ENCODE assay signal across 9 cellular contexts in the genomic region with DNA sequence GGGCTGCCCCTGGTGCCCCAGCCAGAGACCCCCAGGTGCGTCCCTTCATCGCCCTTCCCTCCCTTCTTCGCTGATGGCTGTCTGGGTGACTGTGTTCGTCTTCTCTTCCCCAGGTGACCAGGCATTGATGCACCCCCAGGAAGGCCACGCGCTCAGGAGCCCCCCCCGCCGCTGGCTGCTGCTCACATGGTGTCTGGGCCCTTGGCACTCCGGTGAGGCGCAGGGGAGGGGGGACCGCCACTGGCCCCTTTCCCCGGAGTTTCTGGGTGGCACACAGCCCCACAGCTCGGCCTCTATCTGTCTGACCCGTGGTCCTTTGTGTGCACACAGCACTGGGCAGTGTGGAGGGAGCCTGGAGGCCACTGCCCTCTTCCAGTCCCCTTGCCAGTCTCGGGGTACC. TPM values are rescaled to one million over a fixed set of nuclear protein-coding genes. Genes with fewer than 3 reads are reported as not detected.
DNase-seq lines count a peak whose midpoint lies in the region; ATAC-seq and TF ChIP-seq lines count a peak whose summit lies in the region.
"Not testable (repeated sequence)": the region's sequence is repeated elsewhere in the genome, so short reads cannot be mapped to it uniquely, and the experiment has no call there.
"Had no signal": no experiment of that assay in that cellular context is flagged by ENCODE, and none has a peak within 500 bp of the region (broad histone marks: within the 10 kb centered on the region; RNA-seq: fewer than 3 reads in every experiment).

No MANE protein-coding gene starts in this region.

- not testable (repeated sequence) for H3K36me3 ChIP-seq in RWPE2 (ENCODE audit: low read depth)
- peaks cover 35% of the 10 kb centered on the region for H3K36me3 ChIP-seq in lower lobe of right lung
- peaks cover 26 to 50% of the 10 kb centered on the region in 2 donors for H3K36me3 ChIP-seq in neuronal stem cell (replicated peaks in 1 of 2; ENCODE audit: control insufficient read depth in 2 of 2, insufficient read depth in 2 of 2, low read length in 2 of 2)
- peaks cover 0 to 49% (median 30%) of the 10 kb centered on the region in 6 donors for H3K36me3 ChIP-seq in spleen

- ATAC-seq in RWPE2 (ENCODE audit: low read depth); right cardiac atrium; lower lobe of right lung: not testable (repeated sequence)

- H3K27ac ChIP-seq in RWPE2 (ENCODE audit: poor library complexity, severe bottlenecking); right cardiac atrium (ENCODE audit: low read length); lower lobe of right lung; neuronal stem cell (replicated peaks; ENCODE audit: low read length); spleen: not testable (repeated sequence)

- not testable (repeated sequence) for H3K14ac ChIP-seq in neuronal stem cell (ENCODE audit: low read length)

- H3K23ac ChIP-seq in neuronal stem cell (ENCODE audit: low read depth, low read length, poor library complexity) = not testable (repeated sequence)

- not testable (repeated sequence) for H3K4me3 Mint-ChIP-seq in glutamatergic neuron (ENCODE audit: unreplicated experiment)

- TF ChIP-seq CTCF in RWPE2 (IDR thresholded peaks at IDR 0.05; ENCODE audit: poor library complexity, severe bottlenecking); glutamatergic neuron (IDR thresholded peaks at IDR 0.05; ENCODE audit: partially characterized antibody, unreplicated experiment); lower lobe of right lung (IDR thresholded peaks at IDR 0.05); spleen (IDR thresholded peaks at IDR 0.05 in 8 of 11, conservative IDR thresholded peaks at IDR 0.05 in 3 of 11): not testable (repeated sequence)

- H2BK5ac ChIP-seq in neuronal stem cell (ENCODE audit: low read length) = not testable (repeated sequence)

- not testable (repeated sequence) for H2BK12ac ChIP-seq in neuronal stem cell (ENCODE audit: low read length)

- H3K4me3 ChIP-seq in RWPE2 (ENCODE audit: severe bottlenecking); right cardiac atrium (ENCODE audit: low read length); lower lobe of right lung; neuronal stem cell (ENCODE audit: low read length in 2 of 2); spleen: not testable (repeated sequence)

- not testable (repeated sequence) for H2AFZ ChIP-seq in neuronal stem cell (ENCODE audit: low read length)

- not testable (repeated sequence) for H3K9ac ChIP-seq in neuronal stem cell (ENCODE audit: low read depth, low read length, poor library complexity)

- not testable (repeated sequence) for H2BK120ac ChIP-seq in neuronal stem cell (ENCODE audit: low read depth, low read length)

- not testable (repeated sequence) for H3K27me3 Mint-ChIP-seq in glutamatergic neuron (ENCODE audit: unreplicated experiment)

- H3K4me1 Mint-ChIP-seq in glutamatergic neuron (ENCODE audit: low read depth, unreplicated experiment) = peaks cover 16% of the 10 kb centered on the region

- WGBS in right cardiac atrium = 95% methylated on average over 2 of the region's 15 CpGs
- no CpG with 5 or more reads among the region's 15 CpGs for WGBS in neuronal stem cell (ENCODE audit: extremely low coverage in 2 of 2, insufficient read length in 2 of 2, insufficient replicate concordance in 1 of 2), 2 donors
- WGBS in spleen, 5 donors = 80 to 90% (median 84%) methylated on average over 1 to 6 of the region's 15 CpGs; no CpG with 5 or more reads in 1 of the 5 donors

- not testable (repeated sequence) for H3K36me3 Mint-ChIP-seq in glutamatergic neuron (ENCODE audit: unreplicated experiment)

- not testable (repeated sequence) for H4K8ac ChIP-seq in neuronal stem cell (ENCODE audit: low read depth, low read length)

- H4K91ac ChIP-seq in neuronal stem cell (ENCODE audit: low read depth, low read length, poor library complexity) = not testable (repeated sequence)

- H3K4me2 ChIP-seq in neuronal stem cell (ENCODE audit: insufficient read depth, low read length, poor library complexity, severe bottlenecking) = peak overlapping the region; percentile 11

- not testable (repeated sequence) for H3K9me3 Mint-ChIP-seq in glutamatergic neuron (ENCODE audit: unreplicated experiment)

- peaks cover 12% of the 10 kb centered on the region for H3K79me1 ChIP-seq in neuronal stem cell (ENCODE audit: low read depth, low read length)

- not testable (repeated sequence) for H2BK15ac ChIP-seq in neuronal stem cell (ENCODE audit: low read length)

- H3K27ac Mint-ChIP-seq in glutamatergic neuron (ENCODE audit: unreplicated experiment) = not testable (repeated sequence)

- H2AK5ac ChIP-seq in neuronal stem cell (ENCODE audit: low read depth, low read length) = peak overlapping the region; percentile 66

- not testable (repeated sequence) for H3K27me3 ChIP-seq in RWPE2 (ENCODE audit: insufficient read depth, poor library complexity, severe bottlenecking); right cardiac atrium (ENCODE audit: control insufficient read depth, insufficient read depth); lower lobe of right lung (ENCODE audit: low read depth); neuronal stem cell (ENCODE audit: control insufficient read depth in 3 of 3, insufficient read depth in 3 of 3, low read depth in 1 of 3, low read length in 3 of 3); spleen (replicated peaks in 1 of 7)

- intact Hi-C loops in right cardiac atrium (cut with DNase I); lower lobe of right lung (cut with DNase I); spleen (cut with DNase I; ENCODE audit: low total_unique reads): not testable (repeated sequence)

- TF ChIP-seq POLR2A in spleen (IDR thresholded peaks at IDR 0.05) = not testable (repeated sequence)

- DNase-seq in RWPE2 (ENCODE audit: low spot score) (peak; percentile 60), glutamatergic neuron (peak; percentile 17), right cardiac atrium (peak; percentile 10 to 60 (median 46)), lower lobe of right lung (peak; percentile 47), spleen (peak; percentile 69), ureter (ENCODE audit: low spot score) (peak; percentile 30)
- DNase-seq in activated effector memory CD4-positive, alpha-beta T cell treated with anti-CD3 and anti-CD28 coated beads, Interleukin-2, amount 50 U/mL, for 16 hours = peak; percentile 58
- DNase-seq in neuronal stem cell (ENCODE audit: low spot score) = not testable (repeated sequence)

- H3K4me1 ChIP-seq in RWPE2 (ENCODE audit: insufficient read depth, poor library complexity, severe bottlenecking); right cardiac atrium (ENCODE audit: control insufficient read depth, insufficient read depth, low read length); lower lobe of right lung: not testable (repeated sequence)
- peaks cover 0 to 11% of the 10 kb centered on the region in 2 donors for H3K4me1 ChIP-seq in neuronal stem cell (ENCODE audit: control insufficient read depth in 2 of 2, insufficient read depth in 1 of 2, low read depth in 1 of 2, low read length in 2 of 2)
- peaks cover 0 to 10% (median 0%) of the 10 kb centered on the region in 6 donors for H3K4me1 ChIP-seq in spleen

- H3K18ac ChIP-seq in neuronal stem cell (ENCODE audit: low read length) = not testable (repeated sequence)

- not testable (repeated sequence) for H3K9me3 ChIP-seq in RWPE2 (ENCODE audit: severe bottlenecking); right cardiac atrium (ENCODE audit: control insufficient read depth, low read length); lower lobe of right lung; neuronal stem cell (replicated peaks in 1 of 2; ENCODE audit: control insufficient read depth in 2 of 2, insufficient read depth in 1 of 2, low read depth in 1 of 2, low read length in 2 of 2); spleen

- H3K4ac ChIP-seq in neuronal stem cell (ENCODE audit: low read length) = not testable (repeated sequence)

RNA-seq across cellular contexts. Expression of a gene that starts 24.5 kb away (rescaled TPM):
- 11.5 TPM for total RNA-seq in glutamatergic neuron (ENCODE audit: unreplicated experiment)
- 1 to 10 TPM in 2 of 4 donors, under 1 TPM in 1, not detected in 1; 0.68 to 1.4 (median 1.2) TPM for total RNA-seq in right cardiac atrium
- polyA plus RNA-seq in right cardiac atrium = 0.66 TPM
- total RNA-seq in lower lobe of right lung = 3.5 TPM
- polyA plus RNA-seq in neuronal stem cell (2013, experiment 1 of 2) = 0.98 TPM
- 1.1 TPM for polyA plus RNA-seq in neuronal stem cell (2013, experiment 2 of 2)
- total RNA-seq in spleen = 1 to 10 TPM in 6 of 7 donors, under 1 TPM in 1; 0.94 to 3.2 (median 2.3) TPM
- 1 to 10 TPM; 4.0 to 6.6 (median 5.8) TPM for polyA plus RNA-seq in spleen
- 0.31 TPM for total RNA-seq in ureter

RNA-seq across cellular contexts. Expression of a gene that starts 25.5 kb away (rescaled TPM):
- total RNA-seq in glutamatergic neuron (ENCODE audit: unreplicated experiment) = 60.7 TPM
- total RNA-seq in right cardiac atrium = 1 to 10 TPM; 1.1 to 2.1 (median 1.8) TPM
- polyA plus RNA-seq in right cardiac atrium = 1.7 TPM
- 5.7 TPM for total RNA-seq in lower lobe of right lung
- polyA plus RNA-seq in neuronal stem cell (2013, experiment 1 of 2) = 17.8 TPM
- 18.7 TPM for polyA plus RNA-seq in neuronal stem cell (2013, experiment 2 of 2)
- 1 to 10 TPM; 5.0 to 7.6 (median 6.3) TPM for total RNA-seq in spleen
- polyA plus RNA-seq in spleen = 1 to 10 TPM in 1 of 3 donors, under 1 TPM in 2; 0.67 to 2.5 (median 0.74) TPM
- total RNA-seq in ureter = 4.0 TPM

RNA-seq across cellular contexts. Expression of a gene that starts 59.1 kb away (rescaled TPM):
- total RNA-seq in glutamatergic neuron (ENCODE audit: unreplicated experiment) (0.07 TPM), right cardiac atrium (under 1 TPM in 3 of 4 donors, not detected in 1; 0.06 to 0.14 (median 0.08) TPM), lower lobe of right lung (0.21 TPM), spleen (1 to 10 TPM in 1 of 7 donors, under 1 TPM in 4, not detected in 2; 0.34 to 1.1 (median 0.69) TPM), ureter (not detected)
- polyA plus RNA-seq in right cardiac atrium (not detected), spleen (under 1 TPM; 0.07 to 0.44 (median 0.10) TPM)
- 0.06 TPM for polyA plus RNA-seq in neuronal stem cell (2013, experiment 1 of 2)
- polyA plus RNA-seq in neuronal stem cell (2013, experiment 2 of 2) = 0.08 TPM
- total RNA-seq: PC-9 had no signal
